ENCODE assay signal across 22 cellular contexts in the genomic region with DNA sequence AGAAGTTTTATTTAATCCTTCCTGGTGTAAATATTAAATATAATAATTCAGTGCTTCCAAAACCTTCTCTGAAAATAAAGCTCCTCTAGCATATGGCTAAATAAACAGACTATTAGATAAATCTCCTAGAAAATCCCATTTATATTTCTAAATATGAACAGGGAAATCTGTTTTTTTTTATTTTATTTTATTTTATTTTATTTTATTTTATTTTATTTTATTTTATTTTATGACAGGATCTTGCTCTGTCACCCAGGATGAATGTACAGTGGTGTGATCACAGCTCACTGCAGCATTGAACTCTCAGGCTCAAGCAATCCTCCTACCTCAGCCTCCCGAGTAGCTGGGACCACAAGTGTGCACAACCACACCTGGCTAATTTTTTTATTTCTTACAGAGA.
"Had no signal": no experiment of that assay in that cellular context is flagged by ENCODE, and none has a peak within 500 bp of the region (broad histone marks: within the 10 kb centered on the region; RNA-seq: fewer than 3 reads in every experiment).

No MANE protein-coding gene starts in this region.

- DNase-seq: effector memory CD8-positive, alpha-beta T cell; gastrocnemius medialis; head of caudate nucleus; kidney; midbrain; naive thymus-derived CD4-positive, alpha-beta T cell; right lobe of liver; small intestine; stimulated activated CD4-positive, alpha-beta T cell treated with anti-CD3 and anti-CD28 coated beads, Interleukin-15, amount 100 ng/mL, for 24 hours; stimulated activated CD4-positive, alpha-beta T cell treated with anti-CD3 and anti-CD28 coated beads, Interleukin-2, amount 100 ng/mL, for 48 hours; stimulated activated naive CD4-positive, alpha-beta T cell; stimulated activated naive CD8-positive, alpha-beta T cell treated with anti-CD3 and anti-CD28 coated beads, Interleukin-15, amount 100 ng/mL, for 72 hours; thyroid gland; trophoblast cell had no signal

- H3K27ac ChIP-seq: coronary artery, gastrocnemius medialis, neural progenitor cell, parathyroid adenoma, right lobe of liver, thyroid gland had no signal

- H3K9me3 Mint-ChIP-seq: memory B cell; nephron; stimulated activated naive CD8-positive, alpha-beta T cell treated with anti-CD3 and anti-CD28 coated beads, Interleukin-15, amount 100 ng/mL, for 72 hours had no signal

- H3K27ac Mint-ChIP-seq: effector memory CD8-positive, alpha-beta T cell; memory B cell; naive thymus-derived CD4-positive, alpha-beta T cell; neural progenitor cell; progenitor cell of endocrine pancreas; stimulated activated naive CD8-positive, alpha-beta T cell treated with anti-CD3 and anti-CD28 coated beads, Interleukin-15, amount 100 ng/mL, for 72 hours had no signal

- H3K27me3 ChIP-seq: gastrocnemius medialis, neural progenitor cell, right lobe of liver, thyroid gland had no signal

- H3K9ac ChIP-seq: neural progenitor cell, parathyroid adenoma had no signal

- H3K9me3 ChIP-seq: gastrocnemius medialis, right lobe of liver, thyroid gland had no signal

- H3K27me3 Mint-ChIP-seq: effector memory CD8-positive, alpha-beta T cell; progenitor cell of endocrine pancreas; stimulated activated naive CD8-positive, alpha-beta T cell treated with anti-CD3 and anti-CD28 coated beads, Interleukin-15, amount 100 ng/mL, for 72 hours had no signal

- H3K36me3 Mint-ChIP-seq: memory B cell; naive thymus-derived CD4-positive, alpha-beta T cell had no signal

- H3K4me1 Mint-ChIP-seq: memory B cell; stimulated activated naive CD8-positive, alpha-beta T cell treated with anti-CD3 and anti-CD28 coated beads, Interleukin-15, amount 100 ng/mL, for 72 hours had no signal

- ATAC-seq: effector memory CD8-positive, alpha-beta T cell; gastrocnemius medialis; left lobe of liver; naive thymus-derived CD4-positive, alpha-beta T cell; right lobe of liver; stimulated activated naive CD8-positive, alpha-beta T cell treated with anti-CD3 and anti-CD28 coated beads, Interleukin-15, amount 100 ng/mL, for 72 hours had no signal

- H3K79me2 ChIP-seq: parathyroid adenoma had no signal

- H3K36me3 ChIP-seq: gastrocnemius medialis, neural progenitor cell, right lobe of liver, thyroid gland had no signal

- H3K4me2 ChIP-seq: neural progenitor cell had no signal

- H3K4me3 Mint-ChIP-seq: effector memory CD8-positive, alpha-beta T cell; memory B cell; naive thymus-derived CD4-positive, alpha-beta T cell; nephron; neural progenitor cell; stimulated activated naive CD8-positive, alpha-beta T cell treated with anti-CD3 and anti-CD28 coated beads, Interleukin-15, amount 100 ng/mL, for 72 hours had no signal

- H3K4me3 ChIP-seq: coronary artery, gastrocnemius medialis, lung, neural progenitor cell, right lobe of liver, thyroid gland had no signal
